Comparison of ENCODE assay signal across 34 cellular contexts in the genomic region with DNA sequence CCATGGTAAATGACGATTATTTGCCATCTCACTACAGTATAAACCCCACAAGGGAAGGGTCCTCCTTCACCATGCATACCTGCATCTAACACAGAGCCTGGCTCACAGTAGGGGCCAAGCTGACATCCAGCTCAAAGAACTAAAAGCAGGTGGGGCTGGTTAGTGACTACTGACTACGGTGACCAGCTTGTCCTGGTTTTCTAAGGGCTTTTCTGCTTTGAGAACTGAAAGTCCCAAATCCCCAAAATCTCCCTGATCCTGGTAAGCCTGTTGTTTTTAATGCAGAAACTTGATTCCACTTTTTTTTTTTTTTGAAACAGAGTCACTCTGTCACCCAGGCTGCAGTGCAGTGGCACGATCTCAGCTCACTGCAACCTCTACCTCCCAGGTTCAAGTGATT.
"Had no signal": no experiment of that assay in that cellular context is flagged by ENCODE, and none has a peak within 500 bp of the region (broad histone marks: within the 10 kb centered on the region; RNA-seq: fewer than 3 reads in every experiment).

No MANE protein-coding gene starts in this region.

- H3K9me3 ChIP-seq: ascending aorta, Peyer's patch, SJSA1, SK-N-SH had no signal

- H3K27me3 ChIP-seq: ascending aorta, cardiac muscle cell, Peyer's patch, SJSA1 had no signal

- H3K4me2 ChIP-seq: SK-N-SH had no signal

- H3K27ac ChIP-seq: ascending aorta, cardiac muscle cell, Peyer's patch, SJSA1, WERI-Rb-1 had no signal

- H3K4me3 ChIP-seq: ascending aorta, cardiac muscle cell, Peyer's patch, SJSA1 had no signal

- H3K4me1 ChIP-seq: ascending aorta, Peyer's patch, SJSA1 had no signal

- H3K36me3 ChIP-seq: cardiac muscle cell, SJSA1, WERI-Rb-1 had no signal

- H3K9ac ChIP-seq: SK-N-SH had no signal

- DNase-seq: activated CD4-positive, alpha-beta T cell treated with anti-CD3 and anti-CD28 coated beads for 1 hour; activated CD4-positive, alpha-beta T cell treated with anti-CD3 and anti-CD28 coated beads for 48 hours; activated CD4-positive, alpha-beta T cell treated with anti-CD3 and anti-CD28 coated beads, Interleukin-2, amount 50 U/mL, for 4 hours; activated CD4-positive, CD25-positive, alpha-beta regulatory T cell; activated CD8-positive, alpha-beta T cell treated with anti-CD3 and anti-CD28 coated beads for 36 hours; activated effector memory CD4-positive, alpha-beta T cell treated with anti-CD3 and anti-CD28 coated beads, Interleukin-2, amount 50 U/mL, for 16 hours; activated naive CD4-positive, alpha-beta T cell treated with Interleukin-2 at 50 U/mL for 16 hours; activated naive CD8-positive, alpha-beta T cell treated with anti-CD3 and anti-CD28 coated beads, Interleukin-2, amount 10 ng/mL, durations not matched to agents 7 days and 5 days; activated T-cell treated with anti-CD3 and anti-CD28 coated beads, Interleukin-2, amount 50 U/mL, for 1 hour; activated T-cell treated with anti-CD3 and anti-CD28 coated beads, Interleukin-2, amount 50 U/mL, for 72 hours; amygdala; NCI-H1092 treated with DMSO at 0.1 percent for 48 hours; NCI-H1417; NCI-H146; NCI-H187; NCI-H2029 treated with DMSO at 0.1 percent for 48 hours; NCI-H2107; NCI-H510A; NCI-H526; NCI-H748 treated with DMSO at 0.1 percent for 48 hours; NK-92 treated with Interleukin-12 subunit alpha and Interleukin-12 subunit beta, amount 100 ng/mL, for 24 hours; PC-3; Peyer's patch; RPMI8226; SHP77 treated with DMSO at 0.1 percent for 48 hours; SK-N-SH; T-helper 1 cell; T-helper 2 cell; T-helper 9 cell had no signal

- ATAC-seq: activated CD8-positive, alpha-beta T cell treated with anti-CD3 and anti-CD28 coated beads for 36 hours; activated T-cell treated with anti-CD3 and anti-CD28 coated beads, Interleukin-2, amount 50 U/mL, for 72 hours; activated T-helper 17 cell treated with anti-CD3 and anti-CD28 coated beads, Interleukin-2, amount 50 U/mL, for 72 hours; PC-3 had no signal
